8 cellular contexts compared by ENCODE assay signal in the genomic region with DNA sequence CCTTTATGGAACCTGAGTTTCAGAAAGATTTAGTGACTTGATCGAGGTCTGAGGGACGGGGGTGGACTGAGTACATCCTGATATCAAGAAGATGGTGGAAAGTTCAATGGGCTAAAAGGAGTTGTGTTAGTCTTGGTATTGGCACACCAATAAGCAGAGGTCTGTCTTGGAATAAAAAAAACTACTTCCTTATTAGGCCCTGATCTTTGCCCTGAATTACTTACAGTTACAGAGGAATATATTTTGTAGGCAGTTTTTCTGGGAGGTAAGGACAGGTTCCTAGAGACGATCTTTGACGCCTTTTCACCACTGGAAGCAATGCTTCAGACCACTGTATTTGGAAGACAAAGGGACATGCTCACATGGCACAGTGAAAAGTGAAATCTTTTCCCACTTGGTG. TPM values are rescaled to one million over a fixed set of nuclear protein-coding genes. Genes with fewer than 3 reads are reported as not detected.
A peak's percentile ranks its signal among the peaks of the same experiment; 100 is the strongest.
DNase-seq lines count a peak whose midpoint lies in the region; ATAC-seq and TF ChIP-seq lines count a peak whose summit lies in the region.

No MANE protein-coding gene starts in this region.

- no peaks in the 10 kb centered on the region for H3K27me3 Mint-ChIP-seq in Caco-2 (ENCODE audit: insufficient read depth, unreplicated experiment)
- H3K27me3 Mint-ChIP-seq in naive thymus-derived CD8-positive, alpha-beta T cell = peaks cover 0 to 5% (median 2%) of the 10 kb centered on the region in 5 donors

- H3K9me3 ChIP-seq in Caco-2 = no peaks in the 10 kb centered on the region
- H3K9me3 ChIP-seq in Karpas-422 (ENCODE audit: low read length) = no peaks in the 10 kb centered on the region
- H3K9me3 ChIP-seq in mammary epithelial cell (replicated peaks; ENCODE audit: insufficient read depth, low read length) = no peaks in the 10 kb centered on the region

- H3K9ac ChIP-seq in Karpas-422 (ENCODE audit: low read length) (no peak overlapping the region), mammary epithelial cell (ENCODE audit: insufficient read depth, low read length) (no peak overlapping the region)

- POLR2A ChIA-PET in Caco-2 (lab: Charles Lee) = no interaction called here
- POLR2A ChIA-PET in naive thymus-derived CD8-positive, alpha-beta T cell (lab: Charles Lee) = no interaction called here

- H3K4me3 Mint-ChIP-seq in Caco-2 (ENCODE audit: unreplicated experiment) = peak overlapping the region; percentile 77
- peak overlapping the region in 7 of 10 donors; percentile 4 to 65 (median 50) for H3K4me3 Mint-ChIP-seq in naive thymus-derived CD8-positive, alpha-beta T cell

- DNase-seq in Caco-2 (no peak), Karpas-422 (no peak), mammary epithelial cell (no peak), NCI-H1417 (lab: John Stamatoyannopoulos, UW) (no peak), 8988T (no peak), NCI-H1417 treated with DMSO at 0.1 percent for 48 hours (lab: John Stamatoyannopoulos, UW) (no peak)
- DNase-seq in naive thymus-derived CD8-positive, alpha-beta T cell = no peak

- H2AFZ ChIP-seq in Karpas-422 (ENCODE audit: low read length) = no peak overlapping the region
- H2AFZ ChIP-seq in mammary epithelial cell (ENCODE audit: low read depth, low read length) = peak overlapping the region; percentile 90

- BruUV-seq in Caco-2 (replicated peaks; lab: Mats Ljungman, UMichigan) (no TSS peak), mammary epithelial cell (replicated peaks; lab: Mats Ljungman, UMichigan) (no TSS peak)

- H3K36me3 ChIP-seq in Caco-2 (ENCODE audit: control insufficient read depth, insufficient read depth, low read length) = no peaks in the 10 kb centered on the region
- no peaks in the 10 kb centered on the region for H3K36me3 ChIP-seq in Karpas-422 (ENCODE audit: insufficient read depth, low read length)
- H3K36me3 ChIP-seq in mammary epithelial cell (ENCODE audit: insufficient read depth, low read length) = no peaks in the 10 kb centered on the region

- H3K79me2 ChIP-seq in Karpas-422 (ENCODE audit: low read length) (no peaks in the 10 kb centered on the region), mammary epithelial cell (ENCODE audit: insufficient read depth, low read length) (no peaks in the 10 kb centered on the region)

- H4K20me1 ChIP-seq in Karpas-422 (ENCODE audit: insufficient read depth, low read depth, low read length) = no peaks in the 10 kb centered on the region
- H4K20me1 ChIP-seq in mammary epithelial cell (ENCODE audit: insufficient read depth, low read length) = no peaks in the 10 kb centered on the region

- ATAC-seq in naive thymus-derived CD8-positive, alpha-beta T cell = no peak
- no peak for ATAC-seq in HG03520 (IDR thresholded peaks at IDR 0.05; ENCODE audit: unreplicated experiment)

- H3K36me3 Mint-ChIP-seq in Caco-2 (ENCODE audit: insufficient read depth, unreplicated experiment) = no peaks in the 10 kb centered on the region
- no peaks in the 10 kb centered on the region for H3K36me3 Mint-ChIP-seq in naive thymus-derived CD8-positive, alpha-beta T cell

- dilution Hi-C loops in mammary epithelial cell (cut with HindIII; ENCODE audit: low sequenced_read_pairs) = no loop called here

- in situ Hi-C loops in mammary epithelial cell (cut with MboI; ENCODE audit: low sequenced_read_pairs in 2 of 2) = no loop called here

- H3K27me3 ChIP-seq in Caco-2 (replicated peaks; ENCODE audit: control insufficient read depth, insufficient read depth, low read length) (no peaks in the 10 kb centered on the region), Karpas-422 (ENCODE audit: low read length) (no peaks in the 10 kb centered on the region), mammary epithelial cell (ENCODE audit: insufficient read depth, low read length) (peaks cover 1% of the 10 kb centered on the region)

- no peak for TF ChIP-seq CTCF in Caco-2 (IDR thresholded peaks at IDR 0.05; ENCODE audit: insufficient read depth in 1 of 2, low read depth in 1 of 2, low read length in 1 of 2, severe bottlenecking in 1 of 2, unreplicated experiment in 1 of 2)
- TF ChIP-seq CTCF in mammary epithelial cell (conservative IDR thresholded peaks at IDR 0.05 in 1 of 2, IDR thresholded peaks at IDR 0.05 in 1 of 2; ENCODE audit: extremely low read depth in 1 of 2, insufficient read depth in 1 of 2, low read depth in 1 of 2, low read length in 2 of 2) = no peak

- H3K27ac ChIP-seq in Karpas-422 (ENCODE audit: low read length) (no peak overlapping the region), mammary epithelial cell (ENCODE audit: insufficient read depth, low read depth, low read length) (no peak overlapping the region)

- H3K9me2 ChIP-seq in Karpas-422 (replicated peaks; ENCODE audit: insufficient read depth, low read length) = no peaks in the 10 kb centered on the region

- H3K4me1 Mint-ChIP-seq in Caco-2 (ENCODE audit: low read depth, unreplicated experiment) = peaks cover 2% of the 10 kb centered on the region
- H3K4me1 Mint-ChIP-seq in naive thymus-derived CD8-positive, alpha-beta T cell = peaks cover 0 to 2% (median under 1%) of the 10 kb centered on the region in 4 donors

- no peak overlapping the region for H3K27ac Mint-ChIP-seq in Caco-2 (ENCODE audit: unreplicated experiment)
- H3K27ac Mint-ChIP-seq in naive thymus-derived CD8-positive, alpha-beta T cell = peak overlapping the region in 1 of 10 donors; percentile 24

- CTCF ChIA-PET in Caco-2 (lab: Charles Lee) = no interaction called here
- CTCF ChIA-PET in mammary epithelial cell (lab: Charles Lee; ENCODE audit: low non-redundant PET) = no interaction called here

- peak overlapping the region; percentile 44 for H3K4me2 ChIP-seq in Karpas-422 (ENCODE audit: low read depth, low read length, poor library complexity, severe bottlenecking)
- H3K4me2 ChIP-seq in mammary epithelial cell (ENCODE audit: insufficient read depth, low read depth, low read length) = no peak overlapping the region

- no peak overlapping the region for H3K4me3 ChIP-seq in Caco-2 (ENCODE audit: low read depth, low read length)
- H3K4me3 ChIP-seq in Karpas-422 (ENCODE audit: low read length) = no peak overlapping the region
- no peak overlapping the region for H3K4me3 ChIP-seq in mammary epithelial cell (replicated peaks in 1 of 3; ENCODE audit: insufficient read depth in 1 of 3, low read depth in 2 of 3, low read length in 3 of 3)

- intact Hi-C loops in Caco-2 (cut with micrococcal nuclease; ENCODE audit: unreplicated experiment) (no loop called here), mammary epithelial cell (cut with micrococcal nuclease) (no loop called here)

- H3K9me3 Mint-ChIP-seq in Caco-2 (ENCODE audit: unreplicated experiment) = no peaks in the 10 kb centered on the region
- H3K9me3 Mint-ChIP-seq in naive thymus-derived CD8-positive, alpha-beta T cell = no peaks in the 10 kb centered on the region

- 88% methylated on average over 4 of the region's 4 CpGs for WGBS in mammary epithelial cell (ENCODE audit: low coverage, missing lambda C conversion rate)

- H3K4me1 ChIP-seq in Caco-2 (no peaks in the 10 kb centered on the region), Karpas-422 (ENCODE audit: low read length) (no peaks in the 10 kb centered on the region), mammary epithelial cell (ENCODE audit: insufficient read depth, low read length) (peaks cover 5% of the 10 kb centered on the region)

RNA-seq across cellular contexts. Expression of a gene that starts 0.7 kb away (rescaled TPM):
- total RNA-seq in Caco-2 (2022) (1.7 and 2.6 TPM in 2 replicates), mammary epithelial cell (under 1 TPM; 0.35 to 0.50 TPM)
- total RNA-seq in Karpas-422 (2014; rRNA removed; shearing (Covaris generic); ENCODE audit: low replicate concordance) = 0.04 TPM in 2 replicates
- polyA plus RNA-seq in mammary epithelial cell = 0.26 TPM
- 0.72 TPM for polyA minus RNA-seq in mammary epithelial cell
- total RNA-seq in naive thymus-derived CD8-positive, alpha-beta T cell = not detected
- polyA plus RNA-seq in naive thymus-derived CD8-positive, alpha-beta T cell = not detected
